In genomic region chr12:83140135-83140534, GRCh38 we compare ENCODE assay signal across 1 cellular context.
TF ChIP-seq lines count a peak whose summit lies in the region.

No MANE protein-coding gene starts in this region.

TF ChIP-seq in HEK293, 187 proteins besides CTCF, POLR2A, EP300 and RAD21 (continued from another document):
- TF ChIP-seq ZNF530 (tag by site-specific recombination; IDR thresholded peaks at IDR 0.05; ENCODE audit: low read depth) (no peak), ZNF354C (tag by site-specific recombination; IDR thresholded peaks at IDR 0.05; ENCODE audit: borderline replicate concordance, low read depth) (no peak), FEZF1 (tag by site-specific recombination; IDR thresholded peaks at IDR 0.05) (no peak), ZNF362 (tag by site-specific recombination; IDR thresholded peaks at IDR 0.05) (no peak), ZNF48 (tag by site-specific recombination; IDR thresholded peaks at IDR 0.05) (no peak), ZNF391 (tag by site-specific recombination; IDR thresholded peaks at IDR 0.05; ENCODE audit: borderline replicate concordance, low read depth) (no peak), ZNF175 (tag by site-specific recombination; IDR thresholded peaks at IDR 0.05) (no peak), ZNF202 (tag by site-specific recombination; IDR thresholded peaks at IDR 0.05; ENCODE audit: borderline replicate concordance) (no peak), ZNF324 (tag by site-specific recombination; IDR thresholded peaks at IDR 0.05) (no peak), TRIM28 (IDR thresholded peaks at IDR 0.05; ENCODE audit: borderline replicate concordance, low read length) (0 out of 2 replicates have a peak, but pooled peaks have one; percentile 29), ZNF335 (tag by site-specific recombination; conservative IDR thresholded peaks at IDR 0.05) (no peak), ZNF433 (tag by site-specific recombination; IDR thresholded peaks at IDR 0.05; ENCODE audit: low read depth) (no peak), ZNF600 (tag by site-specific recombination; IDR thresholded peaks at IDR 0.05) (no peak)
TF ChIP-seq in HEK293: peak in this region for 2.
